ENCODE assay signal across 9 cellular contexts in genomic region chr12:56601503-56601902, GRCh38. TPM values are rescaled to one million over a fixed set of nuclear protein-coding genes. Genes with fewer than 3 reads are reported as not detected.
A peak's percentile ranks its signal among the peaks of the same experiment; 100 is the strongest.
DNase-seq lines count a peak whose midpoint lies in the region; ATAC-seq and TF ChIP-seq lines count a peak whose summit lies in the region.
"Had no signal": no experiment of that assay in that cellular context is flagged by ENCODE, and none has a peak within 500 bp of the region (broad histone marks: within the 10 kb centered on the region; RNA-seq: fewer than 3 reads in every experiment).

No MANE protein-coding gene starts in this region.

- peaks cover 96% of the 10 kb centered on the region for H3K36me3 Mint-ChIP-seq in CD8-positive, alpha-beta T cell
- H3K36me3 Mint-ChIP-seq in IgD-negative memory B cell, result peaks cover 4% of the 10 kb centered on the region
- peaks cover 17 to 41% of the 10 kb centered on the region in 2 donors for H3K36me3 Mint-ChIP-seq in activated T-cell treated with anti-CD3 and anti-CD28 coated beads, Interleukin-2, amount 50 U/mL, for 72 hours (ENCODE audit: insufficient read depth in 2 of 2)
- peaks cover 77% of the 10 kb centered on the region for H3K36me3 Mint-ChIP-seq in T-helper 2 cell treated with Interferon-gamma antibody and Interleukin-4, amounts not matched to agents 5 μg/mL and 100 μg/mL, for 36 hours (ENCODE audit: low read depth)

- H3K4me3 ChIP-seq in CD8-positive, alpha-beta T cell (ENCODE audit: low read depth, low read length), result no peak overlapping the region
- no peak overlapping the region for H3K4me3 ChIP-seq in kidney epithelial cell (ENCODE audit: low read depth, low read length)

- POLR2A ChIA-PET in CD8-positive, alpha-beta T cell (lab: Charles Lee), result interaction anchor here (0.6 to 1.6 kb wide), 3 partner anchors 27 to 710 kb away, joined by 4 to 5 read pairs (median 5); no protein-coding TSS in a partner anchor

- intact Hi-C loops in CD8-positive, alpha-beta T cell (cut with DNase I, micrococcal nuclease), result loop anchor here (1.0 to 5.0 kb wide), 2 partner anchors 35 to 36 kb away; no protein-coding TSS in a partner anchor

- H3K4me1 ChIP-seq in CD8-positive, alpha-beta T cell (ENCODE audit: insufficient read depth, low read length), result no peaks in the 10 kb centered on the region

- TF ChIP-seq CTCF in CD8-positive, alpha-beta T cell (IDR thresholded peaks at IDR 0.05), result no peak
- peak; percentile 26 for TF ChIP-seq CTCF in kidney epithelial cell (IDR thresholded peaks at IDR 0.05; ENCODE audit: insufficient read depth, low read length, poor library complexity, severe bottlenecking)

- H3K4me3 Mint-ChIP-seq in CD8-positive, alpha-beta T cell, result no peak overlapping the region
- no peak overlapping the region for H3K4me3 Mint-ChIP-seq in IgD-negative memory B cell
- no peak overlapping the region for H3K4me3 Mint-ChIP-seq in activated T-cell treated with anti-CD3 and anti-CD28 coated beads, Interleukin-2, amount 50 U/mL, for 72 hours
- H3K4me3 Mint-ChIP-seq in T-helper 2 cell treated with Interferon-gamma antibody and Interleukin-4, amounts not matched to agents 5 μg/mL and 100 μg/mL, for 36 hours, result no peak overlapping the region

- H3K4me1 Mint-ChIP-seq in CD8-positive, alpha-beta T cell (ENCODE audit: low read depth), result no peaks in the 10 kb centered on the region
- peaks cover 0 to 3% (median 0%) of the 10 kb centered on the region in 3 donors for H3K4me1 Mint-ChIP-seq in IgD-negative memory B cell
- peaks cover 5% of the 10 kb centered on the region for H3K4me1 Mint-ChIP-seq in activated T-cell treated with anti-CD3 and anti-CD28 coated beads, Interleukin-2, amount 50 U/mL, for 72 hours (ENCODE audit: low read depth)
- no peaks in the 10 kb centered on the region for H3K4me1 Mint-ChIP-seq in T-helper 2 cell treated with Interferon-gamma antibody and Interleukin-4, amounts not matched to agents 5 μg/mL and 100 μg/mL, for 36 hours (ENCODE audit: low read depth)

- DNase-seq in CD8-positive, alpha-beta T cell, result peak in 4 of 7 experiments; percentile 13 to 52 (median 37)
- DNase-seq in activated T-cell treated with anti-CD3 and anti-CD28 coated beads, Interleukin-2, amount 50 U/mL, for 72 hours, result peak; percentile 35 to 38
- DNase-seq in kidney epithelial cell (ENCODE audit: low read depth) (no peak), GM03348 (ENCODE audit: low spot score) (no peak), NCI-H748 (lab: John Stamatoyannopoulos, UW; ENCODE audit: unreplicated experiment) (no peak), NCI-H2029 (lab: John Stamatoyannopoulos, UW) (no peak)
- no peak for DNase-seq in T-helper 2 cell treated with Interferon-gamma antibody and Interleukin-4, amounts not matched to agents 5 μg/mL and 100 μg/mL, for 36 hours (ENCODE audit: low spot score)
- DNase-seq: NCI-H446 treated with DMSO at 0.1 percent for 48 hours had no signal

- no peaks in the 10 kb centered on the region for H3K9me3 Mint-ChIP-seq in CD8-positive, alpha-beta T cell
- no peaks in the 10 kb centered on the region for H3K9me3 Mint-ChIP-seq in IgD-negative memory B cell
- no peaks in the 10 kb centered on the region for H3K9me3 Mint-ChIP-seq in activated T-cell treated with anti-CD3 and anti-CD28 coated beads, Interleukin-2, amount 50 U/mL, for 72 hours
- H3K9me3 Mint-ChIP-seq in T-helper 2 cell treated with Interferon-gamma antibody and Interleukin-4, amounts not matched to agents 5 μg/mL and 100 μg/mL, for 36 hours, result no peaks in the 10 kb centered on the region

- CTCF ChIA-PET in CD8-positive, alpha-beta T cell (lab: Charles Lee), result interaction anchor here (0.8 to 2.6 kb wide), 12 partner anchors 10 to 99 kb away, joined by 3 to 12 read pairs (median 3); partner anchors contain the start of gene RBMS2

- H3K9me3 ChIP-seq in CD8-positive, alpha-beta T cell (ENCODE audit: low read length), result no peaks in the 10 kb centered on the region

- H3K27ac Mint-ChIP-seq in CD8-positive, alpha-beta T cell, result no peak overlapping the region
- peak overlapping the region in 2 of 3 donors; percentile 62 to 71 for H3K27ac Mint-ChIP-seq in IgD-negative memory B cell
- no peak overlapping the region for H3K27ac Mint-ChIP-seq in activated T-cell treated with anti-CD3 and anti-CD28 coated beads, Interleukin-2, amount 50 U/mL, for 72 hours
- H3K27ac Mint-ChIP-seq in T-helper 2 cell treated with Interferon-gamma antibody and Interleukin-4, amounts not matched to agents 5 μg/mL and 100 μg/mL, for 36 hours, result no peak overlapping the region

- ATAC-seq in CD8-positive, alpha-beta T cell, result peak; percentile 71
- peak; percentile 22 to 53 for ATAC-seq in activated T-cell treated with anti-CD3 and anti-CD28 coated beads, Interleukin-2, amount 50 U/mL, for 72 hours (replicated peaks in 1 of 2)

- peaks cover 82% of the 10 kb centered on the region for H3K36me3 ChIP-seq in CD8-positive, alpha-beta T cell (ENCODE audit: insufficient read depth, low read length)
- peaks cover 1% of the 10 kb centered on the region for H3K36me3 ChIP-seq in kidney epithelial cell (ENCODE audit: control insufficient read depth, insufficient read depth, low read length)

- no peaks in the 10 kb centered on the region for H3K27me3 ChIP-seq in CD8-positive, alpha-beta T cell (ENCODE audit: insufficient read depth, low read length)
- H3K27me3 ChIP-seq in kidney epithelial cell (ENCODE audit: control insufficient read depth, insufficient read depth, low read length), result no peaks in the 10 kb centered on the region

- no peaks in the 10 kb centered on the region for H3K27me3 Mint-ChIP-seq in CD8-positive, alpha-beta T cell (ENCODE audit: low read depth)
- no peaks in the 10 kb centered on the region for H3K27me3 Mint-ChIP-seq in IgD-negative memory B cell
- H3K27me3 Mint-ChIP-seq in activated T-cell treated with anti-CD3 and anti-CD28 coated beads, Interleukin-2, amount 50 U/mL, for 72 hours (ENCODE audit: low read depth), result no peaks in the 10 kb centered on the region
- no peaks in the 10 kb centered on the region for H3K27me3 Mint-ChIP-seq in T-helper 2 cell treated with Interferon-gamma antibody and Interleukin-4, amounts not matched to agents 5 μg/mL and 100 μg/mL, for 36 hours (ENCODE audit: low read depth)

- no peak overlapping the region for H3K27ac ChIP-seq in CD8-positive, alpha-beta T cell (ENCODE audit: low read depth, low read length)

RNA-seq across cellular contexts. Expression of gene BAZ2A, which starts 28.6 kb away (rescaled TPM):
- 100 to 1,000 TPM; 197 to 198 TPM for total RNA-seq in CD8-positive, alpha-beta T cell
- 46.9 TPM for polyA plus RNA-seq in IgD-negative memory B cell
- total RNA-seq in activated T-cell treated with anti-CD3 and anti-CD28 coated beads, Interleukin-2, amount 50 U/mL, for 72 hours, result 100 to 1,000 TPM; 128 to 154 TPM
- 37.9 and 49.9 TPM in 2 replicates for total RNA-seq in kidney epithelial cell

RNA-seq across cellular contexts. Expression of gene ATP5F1B, which starts 44.3 kb away (rescaled TPM):
- total RNA-seq in CD8-positive, alpha-beta T cell, result 100 to 1,000 TPM; 417 to 429 TPM
- polyA plus RNA-seq in IgD-negative memory B cell, result 727 TPM
- total RNA-seq in activated T-cell treated with anti-CD3 and anti-CD28 coated beads, Interleukin-2, amount 50 U/mL, for 72 hours, result 100 to 1,000 TPM; 661 to 679 TPM
- 399 and 419 TPM in 2 replicates for total RNA-seq in kidney epithelial cell

Comparison
In these comparisons a context has a peak if more than half of its experiments do, and no peak if none do; other contexts are left out.
1. DNase-seq: peak in CD8-positive, alpha-beta T cell (4 of 7) and activated T-cell treated with anti-CD3 and anti-CD28 coated beads, Interleukin-2, amount 50 U/mL, for 72 hours (2 of 2); none in kidney epithelial cell (single experiment), GM03348 (single experiment), NCI-H748 (single experiment), T-helper 2 cell treated with Interferon-gamma antibody and Interleukin-4, amounts not matched to agents 5 μg/mL and 100 μg/mL, for 36 hours (single experiment) and NCI-H2029 (single experiment).
2. H3K27ac Mint-ChIP-seq: peak in IgD-negative memory B cell (2 of 3); none in CD8-positive, alpha-beta T cell (single experiment), activated T-cell treated with anti-CD3 and anti-CD28 coated beads, Interleukin-2, amount 50 U/mL, for 72 hours (single experiment) and T-helper 2 cell treated with Interferon-gamma antibody and Interleukin-4, amounts not matched to agents 5 μg/mL and 100 μg/mL, for 36 hours (single experiment).